In the genomic region with DNA sequence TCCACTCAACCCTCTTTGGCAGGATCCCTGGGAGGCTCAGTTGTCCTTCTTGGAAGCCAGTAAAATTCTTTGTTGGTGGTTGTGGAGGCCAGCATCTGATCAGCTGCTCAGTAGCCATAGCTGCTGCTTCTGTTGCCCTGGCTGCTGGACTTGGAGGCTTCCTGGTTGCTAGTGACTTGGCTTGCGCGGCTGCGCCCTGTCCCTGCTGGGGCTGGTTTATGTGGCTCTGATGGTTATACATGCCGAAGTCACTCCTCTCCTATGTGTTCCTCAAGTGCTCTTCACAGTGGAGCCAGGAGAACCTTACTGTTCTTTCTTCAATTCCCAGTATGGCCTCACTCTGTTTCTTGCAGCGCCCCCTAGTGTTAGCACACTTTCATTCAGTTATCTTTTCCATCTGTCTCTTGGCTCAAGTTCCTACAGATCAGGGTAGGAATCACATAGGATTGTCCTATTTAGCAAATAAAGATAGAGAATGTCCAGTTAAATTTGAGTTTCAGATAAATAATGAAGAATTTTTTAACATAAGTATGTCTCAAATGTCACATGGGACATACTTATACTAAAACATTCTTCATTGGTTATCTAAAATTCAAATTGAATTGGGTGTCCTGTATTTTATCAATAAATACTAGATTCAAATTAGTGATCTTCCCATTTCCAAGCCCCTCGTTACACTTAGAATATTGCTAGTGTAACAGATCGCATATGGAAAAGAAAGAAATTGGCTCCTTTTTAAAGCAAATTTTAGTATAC, we compare ENCODE assay signal across 8 cellular contexts.
DNase-seq lines count a peak whose midpoint lies in the region; ATAC-seq, FAIRE-seq and TF ChIP-seq lines count a peak whose summit lies in the region.

No MANE protein-coding gene starts in this region.

- DNase-seq in AG10803 (ENCODE audit: low read depth) = peak; percentile 60
- peak; percentile 19 for DNase-seq in HPDE6-E6E7 (ENCODE audit: extremely low spot score)
- peak; percentile 24 for DNase-seq in SHP77 treated with DMSO at 0.1 percent for 48 hours (lab: John Stamatoyannopoulos, UW)
- peak; percentile 35 for DNase-seq in mammary epithelial cell
- DNase-seq in HepG2 (ENCODE audit: low spot score) = peak; percentile 45
- peak; percentile 56 for DNase-seq in superior temporal gyrus (ENCODE audit: extremely low spot score)

- 76% methylated on average over 7 of the region's 7 CpGs for WGBS in mammary epithelial cell (ENCODE audit: low coverage, missing lambda C conversion rate)
- WGBS in HepG2 (ENCODE audit: low lambda C conversion rate) = 41% methylated on average over 6 of the region's 7 CpGs

- intact Hi-C loops in mammary epithelial cell (cut with micrococcal nuclease) = loop anchor here (1.0 to 10.0 kb wide), 3 partner anchors 97 to 546 kb away; no protein-coding TSS in a partner anchor
- intact Hi-C loops in HepG2 (cut with micrococcal nuclease; ENCODE audit: unreplicated experiment) = loop anchor here (1.0 kb wide), 2 partner anchors 160 to 191 kb away; no protein-coding TSS in a partner anchor

- H3K36me3 ChIP-seq in mammary epithelial cell (ENCODE audit: insufficient read depth, low read length) = no peaks in the 10 kb centered on the region
- H3K36me3 ChIP-seq in HepG2 (replicated peaks in 1 of 2; ENCODE audit: control insufficient read depth in 1 of 2, insufficient read depth in 2 of 2, low read length in 2 of 2) = no peaks in the 10 kb centered on the region

- H2AFZ ChIP-seq in mammary epithelial cell (ENCODE audit: low read depth, low read length) = no peak overlapping the region
- no peak overlapping the region for H2AFZ ChIP-seq in HepG2 (ENCODE audit: low read length)

- H3K27ac ChIP-seq in mammary epithelial cell (ENCODE audit: insufficient read depth, low read depth, low read length) (no peak overlapping the region), HepG2 (ENCODE audit: extremely low read length, insufficient read depth, low read length) (no peak overlapping the region)

- no peaks in the 10 kb centered on the region for H3K79me2 ChIP-seq in mammary epithelial cell (ENCODE audit: insufficient read depth, low read length)
- no peaks in the 10 kb centered on the region for H3K79me2 ChIP-seq in HepG2 (ENCODE audit: insufficient read depth, low read length)

- no peak for TF ChIP-seq RAD21 in HepG2 (CRISPR knock-in tag; IDR thresholded peaks at IDR 0.05)

- no TSS peak for BruUV-seq in mammary epithelial cell (replicated peaks; lab: Mats Ljungman, UMichigan)
- no TSS peak for BruUV-seq in HepG2 (replicated peaks; lab: Mats Ljungman, UMichigan)

- in situ Hi-C loops in mammary epithelial cell (cut with MboI; ENCODE audit: low sequenced_read_pairs in 2 of 2) = loop anchor here in 1 of 2 donors (25.0 kb wide), 1 partner anchor 184 kb away; the partner anchor contains the start of gene TGFB2
- in situ Hi-C loops in HepG2 (cut with HindIII; ENCODE audit: extremely low pct_ligation_motif_present, low pct_unique_long_range_greater_than_20kb) = loop anchor here (5.0 kb wide), 1 partner anchor 159 kb away; no protein-coding TSS in a partner anchor

- TF ChIP-seq POLR2A in GM18505 (IDR thresholded peaks at IDR 0.05; ENCODE audit: borderline replicate concordance, extremely low read depth, insufficient read depth, insufficient read length) (no peak), HepG2 (IDR thresholded peaks at IDR 0.05; ENCODE audit: insufficient read depth in 1 of 2, low read depth in 2 of 2, low read length in 2 of 2) (no peak)

- TF ChIP-seq EP300 in HepG2 (IDR thresholded peaks at IDR 0.05; ENCODE audit: low read depth in 2 of 2, low read length in 2 of 2) (no peak), HepG2 (CRISPR knock-in tag; IDR thresholded peaks at IDR 0.05; ENCODE audit: borderline replicate concordance) (no peak)

- ATAC-seq in GM18505 (IDR thresholded peaks at IDR 0.05; ENCODE audit: unreplicated experiment) (peak; percentile 70), HepG2 (peak; percentile 81), GM19397 (IDR thresholded peaks at IDR 0.05; ENCODE audit: unreplicated experiment) (no peak)

- H3K27me3 ChIP-seq in mammary epithelial cell (ENCODE audit: insufficient read depth, low read length) = no peaks in the 10 kb centered on the region
- no peaks in the 10 kb centered on the region for H3K27me3 ChIP-seq in HepG2 (ENCODE audit: control insufficient read depth in 1 of 2, insufficient read depth in 2 of 2, low read length in 2 of 2)

- TF ChIP-seq CTCF in AG10803 (conservative IDR thresholded peaks at IDR 0.05; ENCODE audit: low read length) = peak; percentile 77
- peak; percentile 61 to 70 for TF ChIP-seq CTCF in mammary epithelial cell (conservative IDR thresholded peaks at IDR 0.05 in 1 of 2, IDR thresholded peaks at IDR 0.05 in 1 of 2; ENCODE audit: extremely low read depth in 1 of 2, insufficient read depth in 1 of 2, low read depth in 1 of 2, low read length in 2 of 2)
- TF ChIP-seq CTCF in HepG2 (CRISPR knock-in tag; IDR thresholded peaks at IDR 0.05) = peak; percentile 79

- peak; percentile 32 for FAIRE-seq in HepG2 (lab: Jason Lieb, UNC)

- H3K4me2 ChIP-seq in mammary epithelial cell (ENCODE audit: insufficient read depth, low read depth, low read length) = no peak overlapping the region
- no peak overlapping the region for H3K4me2 ChIP-seq in HepG2 (ENCODE audit: low read depth, low read length)

- CTCF ChIA-PET in mammary epithelial cell (lab: Charles Lee; ENCODE audit: low non-redundant PET) = interaction anchor here (0.6 kb wide), 1 partner anchor 124 kb away, joined by 3 read pairs; no protein-coding TSS in a partner anchor
- CTCF ChIA-PET in HepG2 (lab: Yijun Ruan, JAX; ENCODE audit: low intra/inter-chr PET ratio, low total read pairs) = interaction anchor here (1.2 to 2.6 kb wide), 3 partner anchors 161 to 191 kb away, joined by 4 to 23 read pairs (median 5); no protein-coding TSS in a partner anchor

- H3K4me1 ChIP-seq in mammary epithelial cell (ENCODE audit: insufficient read depth, low read length) (no peaks in the 10 kb centered on the region), HepG2 (ENCODE audit: insufficient read depth, low read length) (no peaks in the 10 kb centered on the region)

- dilution Hi-C loops in mammary epithelial cell (cut with HindIII; ENCODE audit: low sequenced_read_pairs) = no loop called here

- H3K9me3 ChIP-seq in mammary epithelial cell (replicated peaks; ENCODE audit: insufficient read depth, low read length) (no peaks in the 10 kb centered on the region), HepG2 (ENCODE audit: low read length) (no peaks in the 10 kb centered on the region)

- POLR2A ChIA-PET in HepG2 (lab: Yijun Ruan, JAX) = no interaction called here

- H3K9ac ChIP-seq in mammary epithelial cell (ENCODE audit: insufficient read depth, low read length) = no peak overlapping the region
- H3K9ac ChIP-seq in HepG2 (ENCODE audit: insufficient read depth, low read depth, low read length) = no peak overlapping the region

- H4K20me1 ChIP-seq in mammary epithelial cell (ENCODE audit: insufficient read depth, low read length) (no peaks in the 10 kb centered on the region), HepG2 (ENCODE audit: insufficient read depth, low read length) (no peaks in the 10 kb centered on the region)

- H3K4me3 ChIP-seq in AG10803 (ENCODE audit: low read length) = no peak overlapping the region
- H3K4me3 ChIP-seq in mammary epithelial cell (replicated peaks in 1 of 3; ENCODE audit: insufficient read depth in 1 of 3, low read depth in 2 of 3, low read length in 3 of 3) = no peak overlapping the region
- H3K4me3 ChIP-seq in HepG2 (replicated peaks in 1 of 3; ENCODE audit: insufficient read depth in 1 of 3, low read depth in 2 of 3, low read length in 3 of 3) = no peak overlapping the region

TF ChIP-seq in HepG2, 621 proteins besides CTCF, POLR2A, EP300 and RAD21 (continues in another document):
- TF ChIP-seq ZNF143 (CRISPR knock-in tag; IDR thresholded peaks at IDR 0.05) (no peak), STAG1 (CRISPR knock-in tag; IDR thresholded peaks at IDR 0.05) (peak; percentile 82), ZNF460 (CRISPR knock-in tag; IDR thresholded peaks at IDR 0.05; ENCODE audit: borderline replicate concordance) (no peak), HOXA9 (CRISPR knock-in tag; IDR thresholded peaks at IDR 0.05; ENCODE audit: borderline replicate concordance) (no peak), TBX2 (CRISPR knock-in tag; IDR thresholded peaks at IDR 0.05; ENCODE audit: borderline replicate concordance) (no peak), DMAP1 (CRISPR knock-in tag; IDR thresholded peaks at IDR 0.05) (no peak), RCOR2 (CRISPR knock-in tag; IDR thresholded peaks at IDR 0.05) (no peak), ZNF557 (CRISPR knock-in tag; IDR thresholded peaks at IDR 0.05) (no peak), SRSF4 (IDR thresholded peaks at IDR 0.05; ENCODE audit: low read depth, low read length, poor library complexity, severe bottlenecking) (no peak), TGIF2 (CRISPR knock-in tag; IDR thresholded peaks at IDR 0.05) (0 out of 2 replicates have a peak, but pooled peaks have one; percentile 18), BRCA1 (CRISPR knock-in tag; IDR thresholded peaks at IDR 0.05) (no peak)
- TF ChIP-seq, protein P1, sequence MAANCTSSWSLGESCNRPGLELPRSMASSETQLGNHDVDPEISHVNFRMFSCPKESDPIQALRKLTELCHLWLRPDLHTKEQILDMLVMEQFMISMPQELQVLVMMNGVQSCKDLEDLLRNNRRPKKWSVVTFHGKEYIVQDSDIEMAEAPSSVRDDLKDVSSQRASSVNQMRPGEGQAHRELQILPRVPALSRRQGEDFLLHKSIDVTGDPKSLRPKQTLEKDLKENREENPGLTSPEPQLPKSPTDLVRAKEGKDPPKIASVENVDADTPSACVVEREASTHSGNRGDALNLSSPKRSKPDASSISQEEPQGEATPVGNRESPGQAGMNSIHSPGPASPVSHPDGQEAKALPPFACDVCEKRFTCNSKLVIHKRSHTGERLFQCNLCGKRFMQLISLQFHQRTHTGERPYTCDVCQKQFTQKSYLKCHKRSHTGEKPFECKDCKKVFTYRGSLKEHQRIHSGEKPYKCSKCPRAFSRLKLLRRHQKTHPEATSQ (CRISPR knock-in tag; IDR thresholded peaks at IDR 0.05; ENCODE audit: borderline replicate concordance) = no peak
